Comparison of ENCODE assay signal across 30 cellular contexts in genomic region chr12:47422656-47423055, GRCh38.
"Had no signal": no experiment of that assay in that cellular context is flagged by ENCODE, and none has a peak within 500 bp of the region (broad histone marks: within the 10 kb centered on the region; RNA-seq: fewer than 3 reads in every experiment).

No MANE protein-coding gene starts in this region.

- H3K9me3 ChIP-seq: breast epithelium, gastroesophageal sphincter, psoas muscle, sigmoid colon, thyroid gland, upper lobe of left lung, vagina had no signal

- H3K79me2 ChIP-seq: hepatocyte, parathyroid adenoma had no signal

- H3K4me3 ChIP-seq: breast epithelium, gastroesophageal sphincter, hepatocyte, psoas muscle, sigmoid colon, smooth muscle cell, thyroid gland, upper lobe of left lung, vagina had no signal

- H3K4me2 ChIP-seq: hepatocyte, smooth muscle cell had no signal

- H3K27me3 ChIP-seq: breast epithelium, gastroesophageal sphincter, hepatocyte, sigmoid colon, thyroid gland, upper lobe of left lung, vagina had no signal

- H2AFZ ChIP-seq: hepatocyte, parathyroid adenoma had no signal

- H3K36me3 ChIP-seq: breast epithelium, gastroesophageal sphincter, sigmoid colon, thyroid gland, upper lobe of left lung, vagina, WERI-Rb-1 had no signal

- DNase-seq: activated CD4-positive, alpha-beta memory T cell treated with anti-CD3 and anti-CD28 coated beads, Interleukin-2, amount 10 ng/mL, durations not matched to agents 7 days and 5 days; activated CD4-positive, alpha-beta T cell treated with anti-CD3 and anti-CD28 coated beads, Interleukin-2, amount 10 ng/mL, durations not matched to agents 24 days and 14 days; activated CD4-positive, CD25-positive, alpha-beta regulatory T cell treated with anti-CD3 and anti-CD28 coated beads, Interleukin-2, amount 50 U/mL, for 72 hours; activated CD8-positive, alpha-beta memory T cell treated with anti-CD3 and anti-CD28 coated beads, Interleukin-2, amount 50 U/mL, for 48 hours; activated naive CD8-positive, alpha-beta T cell treated with anti-CD3 and anti-CD28 coated beads, Interleukin-2, amount 50 U/mL, for 24 hours; activated T-cell treated with anti-CD3 and anti-CD28 coated beads, Interleukin-2, amount 50 U/mL, for 24 hours; amygdala; endodermal cell; left cardiac atrium; left ventricle myocardium superior; naive thymus-derived CD8-positive, alpha-beta T cell; nucleus accumbens; psoas muscle; sigmoid colon; stimulated activated CD4-positive, alpha-beta T cell treated with anti-CD3 and anti-CD28 coated beads, Interleukin-1b, Interleukin-23, amount 100 ng/mL, for 48 hours; stimulated activated CD4-positive, alpha-beta T cell treated with anti-CD3 and anti-CD28 coated beads, Interleukin-4, amount 100 ng/mL, for 4 hours; stimulated activated CD8-positive, alpha-beta memory T cell treated with anti-CD3 and anti-CD28 coated beads, Interleukin-4, amount 100 ng/mL, for 48 hours; stimulated activated naive CD8-positive, alpha-beta T cell treated with anti-CD3 and anti-CD28 coated beads, Interleukin-15, amount 100 ng/mL, for 72 hours; T1000; thyroid gland; upper lobe of left lung; WERI-Rb-1 had no signal

- H3K4me1 ChIP-seq: breast epithelium, gastroesophageal sphincter, parathyroid adenoma, psoas muscle, thyroid gland, upper lobe of left lung, vagina had no signal

- H3K9ac ChIP-seq: parathyroid adenoma had no signal

- ATAC-seq: activated naive CD8-positive, alpha-beta T cell treated with anti-CD3 and anti-CD28 coated beads, Interleukin-2, amount 50 U/mL, for 24 hours; esophagus mucosa; gastroesophageal sphincter; left cardiac atrium; left ventricle myocardium superior; naive thymus-derived CD8-positive, alpha-beta T cell; psoas muscle; stimulated activated memory B cell treated with anti-CD40 and anti-IgM and Interleukin-4, amounts not matched to agents 10 μg/mL and 1 μg/mL and 100 μg/mL, for 72 hours; stimulated activated naive CD8-positive, alpha-beta T cell treated with anti-CD3 and anti-CD28 coated beads, Interleukin-15, amount 100 ng/mL, for 72 hours had no signal
